ENCODE assay signal across 15 cellular contexts in the genomic region with DNA sequence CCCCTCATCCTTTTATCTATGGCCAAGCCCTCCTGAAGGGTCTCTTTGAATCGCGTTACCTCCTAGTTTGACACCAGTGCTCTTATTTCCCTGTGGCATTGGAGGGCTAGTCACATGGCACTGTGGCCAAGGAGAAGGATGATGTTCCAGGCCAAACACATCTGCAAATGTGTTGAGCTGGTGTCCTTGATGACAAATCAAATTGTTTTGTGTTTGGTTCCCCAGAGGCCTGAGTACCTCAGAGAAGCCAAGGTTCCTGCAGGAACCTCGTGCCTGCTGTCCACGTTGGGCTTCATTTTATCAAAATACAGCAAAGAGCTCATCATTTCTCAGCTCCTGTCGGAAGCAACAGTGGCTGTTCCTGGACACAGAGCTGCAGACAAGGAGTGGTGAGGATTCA. TPM values are rescaled to one million over a fixed set of nuclear protein-coding genes. Genes with fewer than 3 reads are reported as not detected.
DNase-seq lines count a peak whose midpoint lies in the region; ATAC-seq and TF ChIP-seq lines count a peak whose summit lies in the region.
"Had no signal": no experiment of that assay in that cellular context is flagged by ENCODE, and none has a peak within 500 bp of the region (broad histone marks: within the 10 kb centered on the region; RNA-seq: fewer than 3 reads in every experiment).

No MANE protein-coding gene starts in this region.

- peak overlapping the region; percentile 82 for H3K27ac ChIP-seq in angular gyrus (ENCODE audit: low read depth, low read length)
- peak overlapping the region in 3 of 4 donors; percentile 63 to 73 (median 67) for H3K27ac ChIP-seq in gastroesophageal sphincter
- H3K27ac ChIP-seq in trophoblast cell (ENCODE audit: low read depth, low read length): peak overlapping the region; percentile 63
- no peak overlapping the region for H3K27ac ChIP-seq in CD4-positive, alpha-beta T cell (ENCODE audit: low read depth, low read length)

- no peak overlapping the region for H2BK12ac ChIP-seq in trophoblast cell (ENCODE audit: low read length)

- H3K4me1 ChIP-seq in gastroesophageal sphincter (peaks cover 0 to 6% (median 0%) of the 10 kb centered on the region in 3 donors), trophoblast cell (ENCODE audit: control insufficient read depth in 1 of 2, insufficient read depth in 2 of 2, low read length in 2 of 2) (peaks cover 13 to 14% of the 10 kb centered on the region in 2 experiments)

- H3K4me2 ChIP-seq in trophoblast cell (ENCODE audit: low read length): no peak overlapping the region

- no peaks in the 10 kb centered on the region for H3K27me3 Mint-ChIP-seq in CD4-positive, alpha-beta T cell
- H3K27me3 Mint-ChIP-seq in activated naive CD8-positive, alpha-beta T cell treated with anti-CD3 and anti-CD28 coated beads, Interleukin-2, amount 50 U/mL, for 24 hours: no peaks in the 10 kb centered on the region
- no peaks in the 10 kb centered on the region for H3K27me3 Mint-ChIP-seq in T-helper 2 cell treated with Interferon-gamma antibody and Interleukin-4, amounts not matched to agents 5 μg/mL and 100 μg/mL, for 36 hours (ENCODE audit: low read depth)
- H3K27me3 Mint-ChIP-seq: activated CD4-positive, alpha-beta memory T cell treated with anti-CD3 and anti-CD28 coated beads for 36 hours; dendritic cell treated with granulocyte-macrophage colony-stimulating factor and Interleukin-4, amounts not matched to agents 40 ng/mL and 50 ng/mL, for 4 days had no signal

- TF ChIP-seq EP300 in gastroesophageal sphincter (IDR thresholded peaks at IDR 0.05): no peak

- no peak overlapping the region for H3K14ac ChIP-seq in trophoblast cell (ENCODE audit: low read length)

- no peak for ATAC-seq in gastroesophageal sphincter
- ATAC-seq in CD4-positive, alpha-beta T cell (ENCODE audit: poor library complexity): no peak
- ATAC-seq in activated naive CD8-positive, alpha-beta T cell treated with anti-CD3 and anti-CD28 coated beads, Interleukin-2, amount 50 U/mL, for 24 hours: no peak
- no peak for ATAC-seq in HG03520 (IDR thresholded peaks at IDR 0.05; ENCODE audit: unreplicated experiment)

- H3K23ac ChIP-seq in trophoblast cell (ENCODE audit: low read length): no peak overlapping the region

- H3K9me3 ChIP-seq in gastroesophageal sphincter: no peaks in the 10 kb centered on the region
- H3K9me3 ChIP-seq in trophoblast cell (ENCODE audit: insufficient read depth, low read depth, low read length): no peaks in the 10 kb centered on the region
- H3K9me3 ChIP-seq in CD4-positive, alpha-beta T cell (ENCODE audit: control insufficient read depth, low read length): no peaks in the 10 kb centered on the region

- no peak overlapping the region for H2BK5ac ChIP-seq in trophoblast cell (ENCODE audit: low read depth, low read length, poor library complexity)

- no peak overlapping the region for H3K4ac ChIP-seq in trophoblast cell (ENCODE audit: low read depth, low read length)

- peaks cover 61% of the 10 kb centered on the region for H3K36me3 Mint-ChIP-seq in CD4-positive, alpha-beta T cell (ENCODE audit: low read depth)
- H3K36me3 Mint-ChIP-seq in activated naive CD8-positive, alpha-beta T cell treated with anti-CD3 and anti-CD28 coated beads, Interleukin-2, amount 50 U/mL, for 24 hours (ENCODE audit: low read depth): peaks cover 5% of the 10 kb centered on the region
- H3K36me3 Mint-ChIP-seq in T-helper 2 cell treated with Interferon-gamma antibody and Interleukin-4, amounts not matched to agents 5 μg/mL and 100 μg/mL, for 36 hours (ENCODE audit: low read depth): peaks cover 8% of the 10 kb centered on the region

- intact Hi-C loops in CD4-positive, alpha-beta T cell (cut with DNase I, micrococcal nuclease): no loop called here

- peak; percentile 26 for DNase-seq in AG10803 (ENCODE audit: low read depth)
- no peak for DNase-seq in trophoblast cell
- no peak for DNase-seq in CD4-positive, alpha-beta T cell
- DNase-seq in activated naive CD8-positive, alpha-beta T cell treated with anti-CD3 and anti-CD28 coated beads, Interleukin-2, amount 50 U/mL, for 24 hours: no peak
- no peak for DNase-seq in T-helper 2 cell treated with Interferon-gamma antibody and Interleukin-4, amounts not matched to agents 5 μg/mL and 100 μg/mL, for 36 hours (ENCODE audit: low spot score)
- DNase-seq: activated CD4-positive, alpha-beta memory T cell treated with anti-CD3 and anti-CD28 coated beads for 36 hours; activated naive CD4-positive, alpha-beta T cell treated with Interleukin-2 at 50 U/mL for 16 hours; DMS79; NCI-H2227 treated with DMSO at 0.1 percent for 48 hours; stimulated activated CD4-positive, alpha-beta T cell treated with anti-CD3 and anti-CD28 coated beads, Interleukin-12 subunit alpha, Interleukin-12 subunit beta, amount 100 ng/mL, for 4 hours; T-helper 2 cell had no signal

- H2AK5ac ChIP-seq in trophoblast cell (ENCODE audit: low read length): no peak overlapping the region

- no peak overlapping the region for H3K4me3 Mint-ChIP-seq in CD4-positive, alpha-beta T cell
- H3K4me3 Mint-ChIP-seq in activated naive CD8-positive, alpha-beta T cell treated with anti-CD3 and anti-CD28 coated beads, Interleukin-2, amount 50 U/mL, for 24 hours: no peak overlapping the region
- no peak overlapping the region for H3K4me3 Mint-ChIP-seq in T-helper 2 cell treated with Interferon-gamma antibody and Interleukin-4, amounts not matched to agents 5 μg/mL and 100 μg/mL, for 36 hours
- H3K4me3 Mint-ChIP-seq: activated CD4-positive, alpha-beta memory T cell treated with anti-CD3 and anti-CD28 coated beads for 36 hours; dendritic cell treated with granulocyte-macrophage colony-stimulating factor and Interleukin-4, amounts not matched to agents 40 ng/mL and 50 ng/mL, for 4 days had no signal

- H3K27me3 ChIP-seq in gastroesophageal sphincter (no peaks in the 10 kb centered on the region), trophoblast cell (ENCODE audit: insufficient read depth, low read length) (no peaks in the 10 kb centered on the region)
- no peaks in the 10 kb centered on the region for H3K27me3 ChIP-seq in CD4-positive, alpha-beta T cell (ENCODE audit: control insufficient read depth, insufficient read depth, low read length)

- CTCF ChIA-PET in CD4-positive, alpha-beta T cell (lab: Charles Lee): no interaction called here

- no peaks in the 10 kb centered on the region for H3K79me2 ChIP-seq in trophoblast cell (ENCODE audit: control insufficient read depth, insufficient read depth, low read length, poor library complexity)

- no peak overlapping the region for H4K12ac ChIP-seq in trophoblast cell (ENCODE audit: low read depth, low read length)

- no peak overlapping the region for H3K9ac ChIP-seq in trophoblast cell (ENCODE audit: low read length)

- no peak overlapping the region for H2AFZ ChIP-seq in trophoblast cell (ENCODE audit: insufficient read depth, low read length, poor library complexity)

- H2BK120ac ChIP-seq in trophoblast cell (ENCODE audit: insufficient read depth, low read length, poor library complexity): peak overlapping the region; percentile 10

- H4K91ac ChIP-seq in trophoblast cell (ENCODE audit: low read depth, low read length): no peak overlapping the region

- H3K27ac Mint-ChIP-seq in CD4-positive, alpha-beta T cell: no peak overlapping the region
- H3K27ac Mint-ChIP-seq in activated naive CD8-positive, alpha-beta T cell treated with anti-CD3 and anti-CD28 coated beads, Interleukin-2, amount 50 U/mL, for 24 hours: no peak overlapping the region
- H3K27ac Mint-ChIP-seq in T-helper 2 cell treated with Interferon-gamma antibody and Interleukin-4, amounts not matched to agents 5 μg/mL and 100 μg/mL, for 36 hours: no peak overlapping the region
- H3K27ac Mint-ChIP-seq: activated CD4-positive, alpha-beta memory T cell treated with anti-CD3 and anti-CD28 coated beads for 36 hours; dendritic cell treated with granulocyte-macrophage colony-stimulating factor and Interleukin-4, amounts not matched to agents 40 ng/mL and 50 ng/mL, for 4 days had no signal

- no peak for TF ChIP-seq CTCF in AG10803 (conservative IDR thresholded peaks at IDR 0.05; ENCODE audit: low read length)
- no peak for TF ChIP-seq CTCF in gastroesophageal sphincter (IDR thresholded peaks at IDR 0.05)
- TF ChIP-seq CTCF in CD4-positive, alpha-beta T cell (IDR thresholded peaks at IDR 0.05): no peak

- peaks cover 0 to 59% of the 10 kb centered on the region in 2 donors for H3K36me3 ChIP-seq in gastroesophageal sphincter
- peaks cover 0 to 2% of the 10 kb centered on the region in 2 experiments for H3K36me3 ChIP-seq in trophoblast cell (ENCODE audit: control insufficient read depth in 1 of 2, insufficient read depth in 2 of 2, low read length in 2 of 2)

- H3K79me1 ChIP-seq in trophoblast cell (ENCODE audit: low read length): peaks cover 2% of the 10 kb centered on the region

- no peak overlapping the region for H3K18ac ChIP-seq in trophoblast cell (ENCODE audit: low read length)

- H3K9me3 Mint-ChIP-seq in CD4-positive, alpha-beta T cell: no peaks in the 10 kb centered on the region
- H3K9me3 Mint-ChIP-seq in activated naive CD8-positive, alpha-beta T cell treated with anti-CD3 and anti-CD28 coated beads, Interleukin-2, amount 50 U/mL, for 24 hours: no peaks in the 10 kb centered on the region
- H3K9me3 Mint-ChIP-seq in T-helper 2 cell treated with Interferon-gamma antibody and Interleukin-4, amounts not matched to agents 5 μg/mL and 100 μg/mL, for 36 hours: no peaks in the 10 kb centered on the region
- H3K9me3 Mint-ChIP-seq: activated CD4-positive, alpha-beta memory T cell treated with anti-CD3 and anti-CD28 coated beads for 36 hours had no signal

- H3K4me1 Mint-ChIP-seq in CD4-positive, alpha-beta T cell (ENCODE audit: low read depth): peaks cover 7% of the 10 kb centered on the region
- peaks cover 3% of the 10 kb centered on the region for H3K4me1 Mint-ChIP-seq in activated naive CD8-positive, alpha-beta T cell treated with anti-CD3 and anti-CD28 coated beads, Interleukin-2, amount 50 U/mL, for 24 hours
- H3K4me1 Mint-ChIP-seq in T-helper 2 cell treated with Interferon-gamma antibody and Interleukin-4, amounts not matched to agents 5 μg/mL and 100 μg/mL, for 36 hours (ENCODE audit: low read depth): peaks cover 3% of the 10 kb centered on the region

- no peak overlapping the region for H3K4me3 ChIP-seq in AG10803 (ENCODE audit: low read length)
- no peak overlapping the region for H3K4me3 ChIP-seq in gastroesophageal sphincter
- H3K4me3 ChIP-seq in trophoblast cell (ENCODE audit: low read depth, low read length): no peak overlapping the region

- no peak overlapping the region for H4K8ac ChIP-seq in trophoblast cell (ENCODE audit: low read depth, low read length)

- 83% methylated on average over 2 of the region's 5 CpGs; no CpG with 5 or more reads in 1 of the 2 donors for WGBS in gastroesophageal sphincter (ENCODE audit: low coverage in 1 of 2), 2 donors
- WGBS in trophoblast cell (ENCODE audit: extremely low coverage, insufficient coverage, insufficient read length): no CpG with 5 or more reads among the region's 5 CpGs

- TF ChIP-seq POLR2A in gastroesophageal sphincter (IDR thresholded peaks at IDR 0.05): no peak

- POLR2A ChIA-PET in CD4-positive, alpha-beta T cell (lab: Charles Lee): interaction anchor here (0.6 kb wide), 1 partner anchor 418 kb away, joined by 3 read pairs; no protein-coding TSS in a partner anchor

RNA-seq across cellular contexts. Expression of a gene that starts 20.7 kb away (rescaled TPM):
- 100 to 1,000 TPM; 300 to 553 (median 521) TPM for total RNA-seq in gastroesophageal sphincter
- polyA plus RNA-seq in trophoblast cell (2013): 502 and 551 TPM in 2 replicates
- total RNA-seq in CD4-positive, alpha-beta T cell: 100 to 1,000 TPM; 153 to 156 TPM

RNA-seq across cellular contexts. Expression of a gene that starts 55.7 kb away (rescaled TPM):
- total RNA-seq in gastroesophageal sphincter: 10 to 100 TPM; 52.5 to 74.3 (median 63.6) TPM
- polyA plus RNA-seq in trophoblast cell (2013): 78.0 and 79.2 TPM in 2 replicates
- total RNA-seq in CD4-positive, alpha-beta T cell: 100 to 1,000 TPM; 108 to 112 TPM
